ENCODE assay signal across 2 cellular contexts in the genomic region with DNA sequence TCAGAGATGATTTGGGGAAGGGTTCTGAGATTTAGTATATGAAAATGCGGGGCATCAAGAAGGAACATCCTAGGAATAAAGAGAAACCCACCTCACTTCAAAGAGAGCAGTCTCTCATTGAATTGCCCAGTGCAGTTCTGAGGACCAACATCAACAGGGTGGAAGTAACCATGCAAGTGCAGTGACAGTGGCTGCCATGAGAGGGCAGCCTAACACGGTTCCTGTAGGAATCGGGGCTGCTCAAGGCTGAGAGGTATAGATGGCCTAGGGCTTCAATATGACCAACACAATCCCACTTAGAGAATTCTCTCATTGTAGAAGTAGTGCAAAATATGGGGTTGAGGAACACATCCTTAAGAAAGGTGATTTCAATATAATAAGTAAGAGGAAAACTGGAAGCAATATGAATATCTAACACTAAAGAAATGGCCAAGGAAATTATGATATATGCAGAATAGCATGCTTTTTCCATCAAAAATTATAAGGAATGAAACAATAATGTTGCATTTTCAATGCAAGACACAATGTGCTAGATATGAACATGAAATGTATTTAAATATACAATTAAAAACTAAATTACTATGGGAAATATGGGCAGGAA.
TF ChIP-seq lines count a peak whose summit lies in the region.

No MANE protein-coding gene starts in this region.

TF ChIP-seq in WTC11, 78 proteins besides CTCF, POLR2A, EP300 and RAD21 (continued from another document):
- TF ChIP-seq, protein P1, sequence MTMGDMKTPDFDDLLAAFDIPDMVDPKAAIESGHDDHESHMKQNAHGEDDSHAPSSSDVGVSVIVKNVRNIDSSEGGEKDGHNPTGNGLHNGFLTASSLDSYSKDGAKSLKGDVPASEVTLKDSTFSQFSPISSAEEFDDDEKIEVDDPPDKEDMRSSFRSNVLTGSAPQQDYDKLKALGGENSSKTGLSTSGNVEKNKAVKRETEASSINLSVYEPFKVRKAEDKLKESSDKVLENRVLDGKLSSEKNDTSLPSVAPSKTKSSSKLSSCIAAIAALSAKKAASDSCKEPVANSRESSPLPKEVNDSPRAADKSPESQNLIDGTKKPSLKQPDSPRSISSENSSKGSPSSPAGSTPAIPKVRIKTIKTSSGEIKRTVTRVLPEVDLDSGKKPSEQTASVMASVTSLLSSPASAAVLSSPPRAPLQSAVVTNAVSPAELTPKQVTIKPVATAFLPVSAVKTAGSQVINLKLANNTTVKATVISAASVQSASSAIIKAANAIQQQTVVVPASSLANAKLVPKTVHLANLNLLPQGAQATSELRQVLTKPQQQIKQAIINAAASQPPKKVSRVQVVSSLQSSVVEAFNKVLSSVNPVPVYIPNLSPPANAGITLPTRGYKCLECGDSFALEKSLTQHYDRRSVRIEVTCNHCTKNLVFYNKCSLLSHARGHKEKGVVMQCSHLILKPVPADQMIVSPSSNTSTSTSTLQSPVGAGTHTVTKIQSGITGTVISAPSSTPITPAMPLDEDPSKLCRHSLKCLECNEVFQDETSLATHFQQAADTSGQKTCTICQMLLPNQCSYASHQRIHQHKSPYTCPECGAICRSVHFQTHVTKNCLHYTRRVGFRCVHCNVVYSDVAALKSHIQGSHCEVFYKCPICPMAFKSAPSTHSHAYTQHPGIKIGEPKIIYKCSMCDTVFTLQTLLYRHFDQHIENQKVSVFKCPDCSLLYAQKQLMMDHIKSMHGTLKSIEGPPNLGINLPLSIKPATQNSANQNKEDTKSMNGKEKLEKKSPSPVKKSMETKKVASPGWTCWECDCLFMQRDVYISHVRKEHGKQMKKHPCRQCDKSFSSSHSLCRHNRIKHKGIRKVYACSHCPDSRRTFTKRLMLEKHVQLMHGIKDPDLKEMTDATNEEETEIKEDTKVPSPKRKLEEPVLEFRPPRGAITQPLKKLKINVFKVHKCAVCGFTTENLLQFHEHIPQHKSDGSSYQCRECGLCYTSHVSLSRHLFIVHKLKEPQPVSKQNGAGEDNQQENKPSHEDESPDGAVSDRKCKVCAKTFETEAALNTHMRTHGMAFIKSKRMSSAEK (CRISPR knock-in tag; IDR thresholded peaks at IDR 0.05; ENCODE audit: borderline replicate concordance): no peak
- TF ChIP-seq ZNF219 (CRISPR knock-in tag; IDR thresholded peaks at IDR 0.05; ENCODE audit: borderline replicate concordance) (no peak), ZNF423 (CRISPR knock-in tag; IDR thresholded peaks at IDR 0.05) (no peak), ZNF396 (CRISPR knock-in tag; IDR thresholded peaks at IDR 0.05; ENCODE audit: borderline replicate concordance) (no peak), ESRRA (CRISPR knock-in tag; IDR thresholded peaks at IDR 0.05; ENCODE audit: borderline replicate concordance) (no peak), ZNF416 (CRISPR knock-in tag; IDR thresholded peaks at IDR 0.05) (no peak), GTF2I (CRISPR knock-in tag; conservative IDR thresholded peaks at IDR 0.05) (no peak)
- TF ChIP-seq, protein P2, sequence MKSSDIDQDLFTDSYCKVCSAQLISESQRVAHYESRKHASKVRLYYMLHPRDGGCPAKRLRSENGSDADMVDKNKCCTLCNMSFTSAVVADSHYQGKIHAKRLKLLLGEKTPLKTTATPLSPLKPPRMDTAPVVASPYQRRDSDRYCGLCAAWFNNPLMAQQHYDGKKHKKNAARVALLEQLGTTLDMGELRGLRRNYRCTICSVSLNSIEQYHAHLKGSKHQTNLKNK (CRISPR knock-in tag; IDR thresholded peaks at IDR 0.05): no peak
- TF ChIP-seq, protein P3, sequence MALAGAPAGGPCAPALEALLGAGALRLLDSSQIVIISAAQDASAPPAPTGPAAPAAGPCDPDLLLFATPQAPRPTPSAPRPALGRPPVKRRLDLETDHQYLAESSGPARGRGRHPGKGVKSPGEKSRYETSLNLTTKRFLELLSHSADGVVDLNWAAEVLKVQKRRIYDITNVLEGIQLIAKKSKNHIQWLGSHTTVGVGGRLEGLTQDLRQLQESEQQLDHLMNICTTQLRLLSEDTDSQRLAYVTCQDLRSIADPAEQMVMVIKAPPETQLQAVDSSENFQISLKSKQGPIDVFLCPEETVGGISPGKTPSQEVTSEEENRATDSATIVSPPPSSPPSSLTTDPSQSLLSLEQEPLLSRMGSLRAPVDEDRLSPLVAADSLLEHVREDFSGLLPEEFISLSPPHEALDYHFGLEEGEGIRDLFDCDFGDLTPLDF (CRISPR knock-in tag; IDR thresholded peaks at IDR 0.05): no peak
- TF ChIP-seq, protein P4, sequence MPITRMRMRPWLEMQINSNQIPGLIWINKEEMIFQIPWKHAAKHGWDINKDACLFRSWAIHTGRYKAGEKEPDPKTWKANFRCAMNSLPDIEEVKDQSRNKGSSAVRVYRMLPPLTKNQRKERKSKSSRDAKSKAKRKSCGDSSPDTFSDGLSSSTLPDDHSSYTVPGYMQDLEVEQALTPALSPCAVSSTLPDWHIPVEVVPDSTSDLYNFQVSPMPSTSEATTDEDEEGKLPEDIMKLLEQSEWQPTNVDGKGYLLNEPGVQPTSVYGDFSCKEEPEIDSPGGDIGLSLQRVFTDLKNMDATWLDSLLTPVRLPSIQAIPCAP (CRISPR knock-in tag; IDR thresholded peaks at IDR 0.05): no peak
- TF ChIP-seq, protein P5, sequence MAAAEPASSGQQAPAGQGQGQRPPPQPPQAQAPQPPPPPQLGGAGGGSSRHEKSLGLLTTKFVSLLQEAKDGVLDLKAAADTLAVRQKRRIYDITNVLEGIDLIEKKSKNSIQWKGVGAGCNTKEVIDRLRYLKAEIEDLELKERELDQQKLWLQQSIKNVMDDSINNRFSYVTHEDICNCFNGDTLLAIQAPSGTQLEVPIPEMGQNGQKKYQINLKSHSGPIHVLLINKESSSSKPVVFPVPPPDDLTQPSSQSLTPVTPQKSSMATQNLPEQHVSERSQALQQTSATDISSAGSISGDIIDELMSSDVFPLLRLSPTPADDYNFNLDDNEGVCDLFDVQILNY (CRISPR knock-in tag; IDR thresholded peaks at IDR 0.05): no peak
- TF ChIP-seq, protein P6, sequence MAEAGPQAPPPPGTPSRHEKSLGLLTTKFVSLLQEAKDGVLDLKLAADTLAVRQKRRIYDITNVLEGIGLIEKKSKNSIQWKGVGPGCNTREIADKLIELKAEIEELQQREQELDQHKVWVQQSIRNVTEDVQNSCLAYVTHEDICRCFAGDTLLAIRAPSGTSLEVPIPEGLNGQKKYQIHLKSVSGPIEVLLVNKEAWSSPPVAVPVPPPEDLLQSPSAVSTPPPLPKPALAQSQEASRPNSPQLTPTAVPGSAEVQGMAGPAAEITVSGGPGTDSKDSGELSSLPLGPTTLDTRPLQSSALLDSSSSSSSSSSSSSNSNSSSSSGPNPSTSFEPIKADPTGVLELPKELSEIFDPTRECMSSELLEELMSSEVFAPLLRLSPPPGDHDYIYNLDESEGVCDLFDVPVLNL (CRISPR knock-in tag; IDR thresholded peaks at IDR 0.05; ENCODE audit: borderline replicate concordance, low read depth): no peak
- TF ChIP-seq, protein P7, sequence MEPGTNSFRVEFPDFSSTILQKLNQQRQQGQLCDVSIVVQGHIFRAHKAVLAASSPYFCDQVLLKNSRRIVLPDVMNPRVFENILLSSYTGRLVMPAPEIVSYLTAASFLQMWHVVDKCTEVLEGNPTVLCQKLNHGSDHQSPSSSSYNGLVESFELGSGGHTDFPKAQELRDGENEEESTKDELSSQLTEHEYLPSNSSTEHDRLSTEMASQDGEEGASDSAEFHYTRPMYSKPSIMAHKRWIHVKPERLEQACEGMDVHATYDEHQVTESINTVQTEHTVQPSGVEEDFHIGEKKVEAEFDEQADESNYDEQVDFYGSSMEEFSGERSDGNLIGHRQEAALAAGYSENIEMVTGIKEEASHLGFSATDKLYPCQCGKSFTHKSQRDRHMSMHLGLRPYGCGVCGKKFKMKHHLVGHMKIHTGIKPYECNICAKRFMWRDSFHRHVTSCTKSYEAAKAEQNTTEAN (CRISPR knock-in tag; IDR thresholded peaks at IDR 0.05): no peak

TF ChIP-seq in HepG2, 621 proteins besides CTCF, POLR2A, EP300 and RAD21 (continued from another document):
- TF ChIP-seq, protein P8, sequence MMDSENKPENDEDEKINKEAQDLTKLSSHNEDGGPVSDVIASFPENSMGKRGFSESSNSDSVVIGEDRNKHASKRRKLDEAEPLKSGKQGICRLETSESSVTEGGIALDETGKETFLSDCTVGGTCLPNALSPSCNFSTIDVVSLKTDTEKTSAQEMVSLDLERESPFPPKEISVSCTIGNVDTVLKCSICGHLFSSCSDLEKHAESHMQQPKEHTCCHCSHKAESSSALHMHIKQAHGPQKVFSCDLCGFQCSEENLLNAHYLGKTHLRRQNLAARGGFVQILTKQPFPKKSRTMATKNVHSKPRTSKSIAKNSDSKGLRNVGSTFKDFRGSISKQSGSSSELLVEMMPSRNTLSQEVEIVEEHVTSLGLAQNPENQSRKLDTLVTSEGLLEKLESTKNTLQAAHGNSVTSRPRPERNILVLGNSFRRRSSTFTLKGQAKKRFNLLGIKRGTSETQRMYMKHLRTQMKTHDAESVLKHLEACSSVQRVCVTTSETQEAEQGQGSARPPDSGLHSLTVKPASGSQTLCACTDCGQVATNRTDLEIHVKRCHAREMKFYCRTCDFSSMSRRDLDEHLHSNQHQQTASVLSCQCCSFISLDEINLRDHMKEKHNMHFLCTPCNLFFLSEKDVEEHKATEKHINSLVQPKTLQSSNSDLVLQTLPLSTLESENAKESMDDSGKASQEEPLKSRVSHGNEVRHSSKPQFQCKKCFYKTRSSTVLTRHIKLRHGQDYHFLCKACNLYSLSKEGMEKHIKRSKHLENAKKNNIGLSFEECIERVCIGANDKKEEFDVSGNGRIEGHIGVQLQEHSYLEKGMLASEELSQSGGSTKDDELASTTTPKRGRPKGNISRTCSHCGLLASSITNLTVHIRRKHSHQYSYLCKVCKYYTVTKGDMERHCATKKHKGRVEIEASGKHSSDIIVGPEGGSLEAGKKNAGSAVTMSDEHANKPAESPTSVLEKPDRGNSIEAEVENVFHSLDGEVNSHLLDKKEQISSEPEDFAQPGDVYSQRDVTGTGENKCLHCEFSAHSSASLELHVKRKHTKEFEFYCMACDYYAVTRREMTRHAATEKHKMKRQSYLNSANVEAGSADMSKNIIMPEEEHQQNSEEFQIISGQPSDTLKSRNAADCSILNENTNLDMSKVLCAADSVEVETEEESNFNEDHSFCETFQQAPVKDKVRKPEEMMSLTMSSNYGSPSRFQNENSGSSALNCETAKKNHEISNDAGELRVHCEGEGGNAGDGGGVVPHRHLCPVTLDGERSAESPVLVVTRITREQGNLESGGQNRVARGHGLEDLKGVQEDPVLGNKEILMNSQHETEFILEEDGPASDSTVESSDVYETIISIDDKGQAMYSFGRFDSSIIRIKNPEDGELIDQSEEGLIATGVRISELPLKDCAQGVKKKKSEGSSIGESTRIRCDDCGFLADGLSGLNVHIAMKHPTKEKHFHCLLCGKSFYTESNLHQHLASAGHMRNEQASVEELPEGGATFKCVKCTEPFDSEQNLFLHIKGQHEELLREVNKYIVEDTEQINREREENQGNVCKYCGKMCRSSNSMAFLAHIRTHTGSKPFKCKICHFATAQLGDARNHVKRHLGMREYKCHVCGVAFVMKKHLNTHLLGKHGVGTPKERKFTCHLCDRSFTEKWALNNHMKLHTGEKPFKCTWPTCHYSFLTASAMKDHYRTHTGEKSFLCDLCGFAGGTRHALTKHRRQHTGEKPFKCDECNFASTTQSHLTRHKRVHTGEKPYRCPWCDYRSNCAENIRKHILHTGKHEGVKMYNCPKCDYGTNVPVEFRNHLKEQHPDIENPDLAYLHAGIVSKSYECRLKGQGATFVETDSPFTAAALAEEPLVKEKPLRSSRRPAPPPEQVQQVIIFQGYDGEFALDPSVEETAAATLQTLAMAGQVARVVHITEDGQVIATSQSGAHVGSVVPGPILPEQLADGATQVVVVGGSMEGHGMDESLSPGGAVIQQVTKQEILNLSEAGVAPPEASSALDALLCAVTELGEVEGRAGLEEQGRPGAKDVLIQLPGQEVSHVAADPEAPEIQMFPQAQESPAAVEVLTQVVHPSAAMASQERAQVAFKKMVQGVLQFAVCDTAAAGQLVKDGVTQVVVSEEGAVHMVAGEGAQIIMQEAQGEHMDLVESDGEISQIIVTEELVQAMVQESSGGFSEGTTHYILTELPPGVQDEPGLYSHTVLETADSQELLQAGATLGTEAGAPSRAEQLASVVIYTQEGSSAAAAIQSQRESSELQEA (CRISPR knock-in tag; IDR thresholded peaks at IDR 0.05; ENCODE audit: not compliant biosample characterization): no peak
- TF ChIP-seq SMC3 (IDR thresholded peaks at IDR 0.05; ENCODE audit: low read length) (peak; percentile 91), HIVEP1 (CRISPR knock-in tag; IDR thresholded peaks at IDR 0.05) (no peak), KDM2A (CRISPR knock-in tag; IDR thresholded peaks at IDR 0.05; ENCODE audit: borderline replicate concordance, low read depth) (peak; percentile 64; the same call in 1 of the 2 replicates), ZFP62 (CRISPR knock-in tag; IDR thresholded peaks at IDR 0.05) (no peak), STAG1 (CRISPR knock-in tag; IDR thresholded peaks at IDR 0.05) (peak; percentile 90), ZNF17 (CRISPR knock-in tag; IDR thresholded peaks at IDR 0.05) (no peak), TCF7 (IDR thresholded peaks at IDR 0.05; ENCODE audit: low read depth) (no peak)
- TF ChIP-seq, protein P9, sequence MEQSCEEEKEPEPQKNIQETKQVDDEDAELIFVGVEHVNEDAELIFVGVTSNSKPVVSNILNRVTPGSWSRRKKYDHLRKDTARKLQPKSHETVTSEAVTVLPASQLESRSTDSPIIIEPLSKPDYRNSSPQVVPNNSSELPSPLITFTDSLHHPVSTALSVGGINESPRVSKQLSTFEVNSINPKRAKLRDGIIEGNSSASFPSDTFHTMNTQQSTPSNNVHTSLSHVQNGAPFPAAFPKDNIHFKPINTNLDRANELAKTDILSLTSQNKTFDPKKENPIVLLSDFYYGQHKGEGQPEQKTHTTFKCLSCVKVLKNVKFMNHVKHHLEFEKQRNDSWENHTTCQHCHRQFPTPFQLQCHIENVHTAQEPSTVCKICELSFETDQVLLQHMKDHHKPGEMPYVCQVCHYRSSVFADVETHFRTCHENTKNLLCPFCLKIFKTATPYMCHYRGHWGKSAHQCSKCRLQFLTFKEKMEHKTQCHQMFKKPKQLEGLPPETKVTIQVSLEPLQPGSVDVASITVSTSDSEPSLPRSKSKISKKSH (CRISPR knock-in tag; IDR thresholded peaks at IDR 0.05; ENCODE audit: borderline replicate concordance): no peak
- TF ChIP-seq, protein P10, sequence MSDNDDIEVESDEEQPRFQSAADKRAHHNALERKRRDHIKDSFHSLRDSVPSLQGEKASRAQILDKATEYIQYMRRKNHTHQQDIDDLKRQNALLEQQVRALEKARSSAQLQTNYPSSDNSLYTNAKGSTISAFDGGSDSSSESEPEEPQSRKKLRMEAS (IDR thresholded peaks at IDR 0.05): no peak
